In the genomic region with DNA sequence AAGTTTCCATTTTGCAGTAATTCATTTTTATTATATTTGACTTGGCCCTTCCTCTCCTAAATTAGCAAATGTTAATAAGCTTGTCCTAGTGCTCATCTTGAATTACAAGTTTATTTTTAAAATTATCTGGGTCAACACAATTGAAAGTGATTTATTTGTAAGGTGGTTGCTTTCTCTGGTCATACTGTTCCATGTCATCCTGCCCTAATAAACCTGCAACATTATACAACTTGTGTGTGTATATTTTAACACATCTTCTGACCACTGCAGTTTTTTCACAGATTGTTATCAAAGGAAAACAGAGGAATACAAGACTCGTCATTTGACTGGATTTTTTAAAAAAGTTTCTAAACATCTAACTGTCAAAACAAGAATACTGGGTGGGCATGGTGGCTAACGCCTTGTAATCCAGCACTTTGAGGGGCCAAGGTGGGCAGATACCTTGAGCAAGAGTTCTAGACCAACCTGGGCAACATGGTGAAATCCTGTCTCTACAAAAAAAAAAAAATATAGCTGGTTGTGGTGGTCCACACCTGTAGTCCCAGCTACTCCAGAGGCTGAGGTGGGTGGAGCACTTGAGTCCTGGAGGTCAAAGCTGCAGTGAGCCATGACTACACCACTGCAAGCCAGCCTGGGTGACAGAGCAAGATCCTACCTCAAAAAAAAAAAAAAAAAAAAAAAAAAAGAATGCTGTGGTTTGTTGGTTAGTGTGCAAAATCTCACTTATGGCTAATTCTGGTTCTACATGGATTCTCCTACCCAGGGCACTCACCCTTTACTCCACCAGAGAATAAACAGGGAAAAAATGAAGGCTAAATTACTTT, we compare ENCODE assay signal across 22 cellular contexts. TPM values are rescaled to one million over a fixed set of nuclear protein-coding genes. Genes with fewer than 3 reads are reported as not detected.
A peak's percentile ranks its signal among the peaks of the same experiment; 100 is the strongest.
DNase-seq lines count a peak whose midpoint lies in the region; ATAC-seq, FAIRE-seq and TF ChIP-seq lines count a peak whose summit lies in the region.
"Had no signal": no experiment of that assay in that cellular context is flagged by ENCODE, and none has a peak within 500 bp of the region (broad histone marks: within the 10 kb centered on the region; RNA-seq: fewer than 3 reads in every experiment).

No MANE protein-coding gene starts in this region.

- BruUV-seq in K562 (replicated peaks; lab: Mats Ljungman, UMichigan): no TSS peak

- H3K27me3 ChIP-seq in CD4-positive, alpha-beta memory T cell (ENCODE audit: insufficient read depth, low read length): no peaks in the 10 kb centered on the region
- H3K27me3 ChIP-seq in K562 (ENCODE audit: control insufficient read depth in 2 of 2, insufficient read depth in 2 of 2, low read length in 2 of 2): no peaks in the 10 kb centered on the region
- H3K27me3 ChIP-seq in dorsolateral prefrontal cortex: no peaks in the 10 kb centered on the region
- H3K27me3 ChIP-seq: esophagus muscularis mucosa had no signal

- intact Hi-C loops in CD4-positive, alpha-beta memory T cell (cut with micrococcal nuclease): no loop called here
- intact Hi-C loops in K562 (cut with micrococcal nuclease): no loop called here
- intact Hi-C loops in dorsolateral prefrontal cortex (cut with DNase I): no loop called here

- H3K9me3 ChIP-seq in CD4-positive, alpha-beta memory T cell (ENCODE audit: control insufficient read depth in 1 of 2, low read length in 2 of 2): no peaks in the 10 kb centered on the region
- H3K9me3 ChIP-seq in K562 (replicated peaks; ENCODE audit: control insufficient read depth, insufficient read depth, low read depth, low read length): no peaks in the 10 kb centered on the region
- H3K9me3 ChIP-seq: Caco-2, esophagus muscularis mucosa had no signal

- TF ChIP-seq POLR2A in K562 (conservative IDR thresholded peaks at IDR 0.05): no peak

- H3K27me3 Mint-ChIP-seq in CD4-positive, alpha-beta memory T cell: no peaks in the 10 kb centered on the region
- H3K27me3 Mint-ChIP-seq in neural crest cell (ENCODE audit: low read depth): no peaks in the 10 kb centered on the region
- H3K27me3 Mint-ChIP-seq: naive thymus-derived CD8-positive, alpha-beta T cell had no signal

- H3K27ac ChIP-seq in CD4-positive, alpha-beta memory T cell (ENCODE audit: low read depth, low read length): no peak overlapping the region
- H3K27ac ChIP-seq in K562 (ENCODE audit: extremely low read depth, low read depth, low read length): no peak overlapping the region
- peak overlapping the region in 17 of 59 donors; percentile 1 to 98 (median 38) for H3K27ac ChIP-seq in dorsolateral prefrontal cortex

- no peaks in the 10 kb centered on the region for H3K36me3 ChIP-seq in CD4-positive, alpha-beta memory T cell (ENCODE audit: insufficient read depth, low read length)
- 0 out of 3 replicates have a peak, but pooled peaks cover 4% of the 10 kb centered on the region for H3K36me3 ChIP-seq in K562 (ENCODE audit: control insufficient read depth, insufficient read depth, low read length)
- H3K36me3 ChIP-seq: esophagus muscularis mucosa had no signal

- FAIRE-seq in K562 (lab: Jason Lieb, UNC) (no peak), frontal cortex (lab: Jason Lieb, UNC) (no peak)

- peaks cover 29 to 42% (median 29%) of the 10 kb centered on the region in 4 donors for H3K4me1 Mint-ChIP-seq in CD4-positive, alpha-beta memory T cell
- peaks cover 37% of the 10 kb centered on the region for H3K4me1 Mint-ChIP-seq in neural crest cell

- H3K9me1 ChIP-seq in K562 (ENCODE audit: control insufficient read depth, insufficient read depth, low read length): no peaks in the 10 kb centered on the region

- ATAC-seq in K562 (no peak), HG03469 (IDR thresholded peaks at IDR 0.05; ENCODE audit: unreplicated experiment) (no peak)
- ATAC-seq: HCT116; left colon; naive thymus-derived CD8-positive, alpha-beta T cell had no signal

- in situ Hi-C loops in K562 (cut with MboI): no loop called here

- no peak for TF ChIP-seq RAD21 in K562 (CRISPR knock-in tag; conservative IDR thresholded peaks at IDR 0.05 in 1 of 2, IDR thresholded peaks at IDR 0.05 in 1 of 2)

- CTCF ChIA-PET in CD4-positive, alpha-beta memory T cell (lab: Charles Lee; ENCODE audit: partially characterized antibody): interaction anchor here (1.2 kb wide), 1 partner anchor 34 kb away, joined by 4 read pairs; no protein-coding TSS in a partner anchor
- CTCF ChIA-PET in K562 (lab: Yijun Ruan, JAX; ENCODE audit: low intra/inter-chr PET ratio): no interaction called here

- H4K20me1 ChIP-seq in K562 (replicated peaks; ENCODE audit: control insufficient read depth, insufficient read depth, low read length): 0 out of 2 replicates have a peak, but pooled peaks cover 4% of the 10 kb centered on the region

- H3K36me3 Mint-ChIP-seq in CD4-positive, alpha-beta memory T cell: peaks cover 0 to 7% of the 10 kb centered on the region in 2 donors
- H3K36me3 Mint-ChIP-seq in neural crest cell (ENCODE audit: low read depth): no peaks in the 10 kb centered on the region

- H3K9me3 Mint-ChIP-seq in CD4-positive, alpha-beta memory T cell: no peaks in the 10 kb centered on the region
- no peaks in the 10 kb centered on the region for H3K9me3 Mint-ChIP-seq in neural crest cell
- H3K9me3 Mint-ChIP-seq: naive thymus-derived CD8-positive, alpha-beta T cell had no signal

- H2AFZ ChIP-seq in K562 (ENCODE audit: low read depth, low read length): no peak overlapping the region

- peaks cover 50% of the 10 kb centered on the region for H3K79me2 ChIP-seq in K562 (ENCODE audit: control insufficient read depth, insufficient read depth, low read length)

- peaks cover 40% of the 10 kb centered on the region for H3K4me1 ChIP-seq in CD4-positive, alpha-beta memory T cell (ENCODE audit: insufficient read depth, low read length)
- peaks cover 3 to 23% of the 10 kb centered on the region in 2 experiments; a peak in 4 of 5 replicates for H3K4me1 ChIP-seq in K562 (replicated peaks in 1 of 2; ENCODE audit: control insufficient read depth in 2 of 2, insufficient read depth in 2 of 2, low read length in 2 of 2)

- peak overlapping the region in 4 of 7 donors; percentile 7 to 43 (median 34) for H3K27ac Mint-ChIP-seq in CD4-positive, alpha-beta memory T cell
- H3K27ac Mint-ChIP-seq in neural crest cell (ENCODE audit: unreplicated experiment): no peak overlapping the region

- WGBS in K562 (ENCODE audit: insufficient coverage, low coverage, missing lambda C conversion rate): 64% methylated on average over 2 of the region's 2 CpGs

- H3K4me2 ChIP-seq in K562 (ENCODE audit: insufficient read depth, low read length): no peak overlapping the region
- H3K4me2 ChIP-seq: smooth muscle cell had no signal

- H3K4me3 ChIP-seq in AG10803 (ENCODE audit: low read length): no peak overlapping the region
- no peak overlapping the region for H3K4me3 ChIP-seq in CD4-positive, alpha-beta memory T cell (ENCODE audit: low read length in 2 of 2)
- H3K4me3 ChIP-seq in K562: no peak overlapping the region
- H3K4me3 ChIP-seq in dorsolateral prefrontal cortex: no peak overlapping the region
- H3K4me3 ChIP-seq: esophagus muscularis mucosa, smooth muscle cell had no signal

- no peak for TF ChIP-seq EP300 in K562 (IDR thresholded peaks at IDR 0.05; ENCODE audit: low read length)

- no peak overlapping the region; a peak in 1 of 4 replicates for H3K9ac ChIP-seq in K562 (ENCODE audit: insufficient read depth in 1 of 2, low read depth in 2 of 2, low read length in 2 of 2)

- no peak overlapping the region for H3K4me3 Mint-ChIP-seq in CD4-positive, alpha-beta memory T cell
- H3K4me3 Mint-ChIP-seq in neural crest cell: peak overlapping the region; percentile 48
- H3K4me3 Mint-ChIP-seq: naive thymus-derived CD8-positive, alpha-beta T cell had no signal

- POLR2A ChIA-PET in CD4-positive, alpha-beta memory T cell (lab: Charles Lee; ENCODE audit: partially characterized antibody): interaction anchor here (1.2 kb wide), 1 partner anchor 186 kb away, joined by 3 read pairs; the partner anchor contains the start of genes EPM2AIP1 and MLH1
- POLR2A ChIA-PET in K562 (lab: Yijun Ruan, JAX): interaction anchor here (1.3 kb wide), 1 partner anchor 17 kb away, joined by 3 read pairs; no protein-coding TSS in a partner anchor

- DNase-seq in AG10803 (ENCODE audit: low read depth) (peak; percentile 39), K562 (ENCODE audit: extremely low read depth in 1 of 4, low spot score in 3 of 4) (peak in 1 of 4 experiments; percentile 30), neural crest cell (ENCODE audit: low read depth, low spot score) (no peak), frontal cortex (ENCODE audit: low spot score in 2 of 2) (no peak), dorsolateral prefrontal cortex (no peak)
- no peak for DNase-seq in CD4-positive, alpha-beta memory T cell
- DNase-seq in activated CD4-positive, CD25-positive, alpha-beta regulatory T cell (lab: John Stamatoyannopoulos, UW): no peak
- DNase-seq: activated CD4-positive, CD25-positive, alpha-beta regulatory T cell treated with anti-CD3 and anti-CD28 coated beads, Interleukin-2, amount 50 U/mL, for 72 hours; activated CD8-positive, alpha-beta memory T cell treated with anti-CD3 and anti-CD28 coated beads, Interleukin-2, amount 50 U/mL, for 48 hours; activated naive CD4-positive, alpha-beta T cell; AML-193; amygdala; Caco-2; left colon; naive thymus-derived CD8-positive, alpha-beta T cell; NCI-H1105 treated with DMSO at 0.1 percent for 48 hours; stimulated activated CD4-positive, alpha-beta T cell treated with anti-CD3 and anti-CD28 coated beads, Interleukin-2, amount 100 ng/mL, for 48 hours; T-helper 9 cell had no signal

- no peak for TF ChIP-seq CTCF in AG10803 (conservative IDR thresholded peaks at IDR 0.05; ENCODE audit: low read length)
- no peak for TF ChIP-seq CTCF in K562 (IDR thresholded peaks at IDR 0.05 in 2 of 3, conservative IDR thresholded peaks at IDR 0.05 in 1 of 3; ENCODE audit: insufficient read depth in 2 of 3, low read depth in 1 of 3, low read length in 3 of 3)
- TF ChIP-seq CTCF in neural crest cell (conservative IDR thresholded peaks at IDR 0.05): no peak
- TF ChIP-seq CTCF in dorsolateral prefrontal cortex (IDR thresholded peaks at IDR 0.05 in 54 of 56, conservative IDR thresholded peaks at IDR 0.05 in 2 of 56; ENCODE audit: low read depth in 1 of 56, partially characterized antibody in 56 of 56): no peak

RNA-seq across cellular contexts. Expression of gene LRRFIP2, which starts 5.0 kb away (rescaled TPM):
- total RNA-seq in CD4-positive, alpha-beta memory T cell: 10 to 100 TPM; 27.3 to 29.6 TPM
- 10 to 100 TPM in 1 of 2 donors, 1 to 10 TPM in 1; 8.2 to 16.7 TPM for polyA plus RNA-seq in CD4-positive, alpha-beta memory T cell
- total RNA-seq in K562 (2011; cell fraction: chromatin; rRNA removed; ENCODE audit: low replicate concordance): 55.1 and 138 TPM in 2 replicates
- 36.5 and 52.5 TPM in 2 replicates for total RNA-seq in K562 (2011; cell fraction: nucleolus; rRNA removed)
- total RNA-seq in K562 (2011; cell fraction: nucleoplasm; rRNA removed): 96.8 and 146 TPM in 2 replicates
- 44.9 and 53.9 TPM in 2 replicates for total RNA-seq in K562 (2014; rRNA removed)
- total RNA-seq in K562 (2014; rRNA removed; fragmentation: Illumina TruSeq; extraction: Trizol): 46.2 and 55.4 TPM in 2 replicates
- 46.0 and 49.4 TPM in 2 replicates for total RNA-seq in K562 (2015; rRNA removed; fragmentation: Illumina TruSeq; extraction: Trizol)
- 41.6 and 46.6 TPM in 2 replicates for total RNA-seq in K562 (2021)
- 24.4 and 37.0 TPM in 2 replicates for polyA plus RNA-seq in K562 (2011; rRNA removed)
- 13.0 and 14.1 TPM in 2 replicates for polyA plus RNA-seq in K562 (2011; cell fraction: cytosol; rRNA removed)
- polyA plus RNA-seq in K562 (2011; cell fraction: nucleus; rRNA removed): 26.0 and 26.4 TPM in 2 replicates
- 31.2 and 44.6 TPM in 2 replicates for polyA plus RNA-seq in K562 (2012)
- polyA plus RNA-seq in K562 (2014; fragmentation: Illumina TruSeq; extraction: Trizol): 38.4 and 42.7 TPM in 2 replicates
- 10 to 100 TPM in 1 of 2 experiments, 1 to 10 TPM in 1; 9.9 to 11.2 TPM for polyA plus RNA-seq in K562 (2014; fragmentation: Nextera tagmentation; extraction: Ambion mirVana)
- 40.7 and 46.6 TPM in 2 replicates for polyA plus RNA-seq in K562 (2014; rRNA removed)
- 50.0 and 53.0 TPM in 2 replicates for polyA minus RNA-seq in K562 (2011; rRNA and poly(A)+ RNA removed)
- 15.2 and 17.1 TPM in 2 replicates for polyA minus RNA-seq in K562 (2011; cell fraction: cytosol; rRNA and poly(A)+ RNA removed)
- polyA minus RNA-seq in K562 (2011; cell fraction: nucleus; rRNA and poly(A)+ RNA removed): 58.3 and 84.4 TPM in 2 replicates
- 37.2 and 39.1 TPM in 2 replicates for total RNA-seq in neural crest cell
- 55.4 TPM for total RNA-seq in frontal cortex
- 100 to 1,000 TPM in 21 of 120 experiments, 10 to 100 TPM in 99; 63.9 to 133 (median 88.6) TPM for total RNA-seq in dorsolateral prefrontal cortex
